In genomic region chr1:173479649-173480048, GRCh38 we compare ENCODE assay signal across 7 cellular contexts.
A peak's percentile ranks its signal among the peaks of the same experiment; 100 is the strongest.
DNase-seq lines count a peak whose midpoint lies in the region; ATAC-seq and TF ChIP-seq lines count a peak whose summit lies in the region.

No MANE protein-coding gene starts in this region.

- DNase-seq in HAP-1 (ENCODE audit: low spot score in 2 of 2): no peak
- DNase-seq in fibroblast of peridontal ligament (ENCODE audit: extremely low read depth): peak; percentile 37
- no peak for DNase-seq in retinal pigment epithelial cell (ENCODE audit: low read depth)
- DNase-seq in DMS114 treated with DMSO at 0.1 percent for 48 hours (lab: John Stamatoyannopoulos, UW; ENCODE audit: unreplicated experiment): no peak

- H3K4me1 ChIP-seq in HAP-1: peaks cover 14% of the 10 kb centered on the region

- H3K9me3 ChIP-seq in HAP-1: no peaks in the 10 kb centered on the region

- in situ Hi-C loops in HAP-1 (cut with MboI; ENCODE audit: low sequenced_read_pairs): no loop called here

- peaks cover 50% of the 10 kb centered on the region for H3K36me3 ChIP-seq in HAP-1 (replicated peaks)

- H3K27ac ChIP-seq in VCaP: peak overlapping the region; percentile 93; the same call in 1 of the 2 replicates

- TF ChIP-seq CTCF in VCaP (conservative IDR thresholded peaks at IDR 0.05) (no peak), retinal pigment epithelial cell (conservative IDR thresholded peaks at IDR 0.05; ENCODE audit: low read depth, low read length) (no peak)

- ATAC-seq in HG02840 (IDR thresholded peaks at IDR 0.05; ENCODE audit: low FRiP score, unreplicated experiment) (no peak), GM21447 (IDR thresholded peaks at IDR 0.05; ENCODE audit: unreplicated experiment) (no peak)

- H3K27me3 ChIP-seq in HAP-1 (ENCODE audit: low read depth): no peaks in the 10 kb centered on the region

- peak overlapping the region; percentile 87; the same call in 1 of the 2 replicates for H3K4me3 ChIP-seq in HAP-1
- H3K4me3 ChIP-seq in retinal pigment epithelial cell (ENCODE audit: low read length): peak overlapping the region; percentile 5
